Comparison of ENCODE assay signal across 22 cellular contexts in genomic region chr6:118775381-118775780, GRCh38.
"Had no signal": no experiment of that assay in that cellular context is flagged by ENCODE, and none has a peak within 500 bp of the region (broad histone marks: within the 10 kb centered on the region; RNA-seq: fewer than 3 reads in every experiment).

No MANE protein-coding gene starts in this region.

- DNase-seq: Kasumi-1; MM.1S; NCI-H1092 treated with DMSO at 0.1 percent for 48 hours; NCI-H1436; NCI-H187; NCI-H2029; NCI-H2081 treated with DMSO at 0.1 percent for 48 hours; NCI-H2171; NCI-H226; NCI-H446; NCI-H510A; NCI-H526 treated with DMSO at 0.1 percent for 48 hours; NCI-H748 treated with DMSO at 0.1 percent for 48 hours; NK-92 treated with Interleukin-12 subunit alpha and Interleukin-12 subunit beta, amount 100 ng/mL, for 24 hours; PC-3; SHP77 had no signal

- H3K9ac ChIP-seq: KMS-11 had no signal

- H3K27ac ChIP-seq: KMS-11, RWPE1 had no signal

- ATAC-seq: HepG2, K562, Panc1, PC-3, SK-N-SH treated with all-trans-retinoic acid at 6 μM for 48 hours had no signal

- H3K4me2 ChIP-seq: KMS-11 had no signal

- H3K4me3 ChIP-seq: K562 had no signal
